ENCODE assay signal across 8 cellular contexts in genomic region chr16:88770459-88771293, GRCh38. TPM values are rescaled to one million over a fixed set of nuclear protein-coding genes. Genes with fewer than 3 reads are reported as not detected.
DNase-seq lines count a peak whose midpoint lies in the region; ATAC-seq and TF ChIP-seq lines count a peak whose summit lies in the region.

No MANE protein-coding gene starts in this region.

- H3K4me2 ChIP-seq in osteoblast (ENCODE audit: insufficient read depth, low read length), result peak overlapping the region; percentile 60

- H3K27me3 ChIP-seq in esophagus (ENCODE audit: control insufficient read depth in 1 of 2, insufficient read depth in 2 of 2, low read length in 2 of 2), result no peaks in the 10 kb centered on the region
- H3K27me3 ChIP-seq in osteoblast (ENCODE audit: insufficient read depth, low read length), result no peaks in the 10 kb centered on the region

- peaks cover 92% of the 10 kb centered on the region for H3K79me2 ChIP-seq in osteoblast (ENCODE audit: insufficient read depth, low read length)

- TF ChIP-seq CTCF in C4-2B (conservative IDR thresholded peaks at IDR 0.05) (no peak), osteoblast (IDR thresholded peaks at IDR 0.05; ENCODE audit: extremely low read depth, low read depth, low read length) (no peak)

- no peak overlapping the region for H2AFZ ChIP-seq in osteoblast (ENCODE audit: low read length)

- peaks cover 0 to 5% of the 10 kb centered on the region in 2 donors for H3K36me3 ChIP-seq in esophagus (ENCODE audit: control insufficient read depth in 2 of 2, insufficient read depth in 2 of 2, low read length in 1 of 2)
- H3K36me3 ChIP-seq in osteoblast (ENCODE audit: insufficient read depth, low read length), result no peaks in the 10 kb centered on the region

- intact Hi-C loops in posterior vena cava (cut with DNase I), result no loop called here

- DNase-seq in osteoblast (ENCODE audit: insufficient read length, low spot score, missing footprints), result peak; percentile 93
- DNase-seq in midbrain (lab: John Stamatoyannopoulos, UW), result no peak
- DNase-seq in putamen (ENCODE audit: low spot score), result no peak
- DNase-seq in posterior vena cava (ENCODE audit: low spot score), result no peak

- H3K4me1 ChIP-seq in esophagus (ENCODE audit: control insufficient read depth in 2 of 2, insufficient read depth in 2 of 2, low read length in 1 of 2) (peaks cover 26 to 54% of the 10 kb centered on the region in 2 donors), osteoblast (ENCODE audit: insufficient read depth, low read length) (peaks cover 70% of the 10 kb centered on the region)

- H3K27ac ChIP-seq in C4-2B (peak overlapping the region; percentile 98), esophagus (ENCODE audit: low read depth in 2 of 2, low read length in 1 of 2) (peak overlapping the region; percentile 93 to 98), osteoblast (ENCODE audit: low read depth, low read length) (peak overlapping the region; percentile 80)

- no peaks in the 10 kb centered on the region for H3K9me3 ChIP-seq in esophagus (ENCODE audit: control insufficient read depth in 2 of 2, insufficient read depth in 1 of 2, low read depth in 1 of 2, low read length in 1 of 2)
- H3K9me3 ChIP-seq in osteoblast (ENCODE audit: low read depth, low read length), result no peaks in the 10 kb centered on the region

- H3K4me3 ChIP-seq in esophagus (ENCODE audit: low read depth in 1 of 2, low read length in 2 of 2) (peak overlapping the region; percentile 26 to 34), osteoblast (ENCODE audit: insufficient read depth, low read length) (peak overlapping the region; percentile 19)

- peaks cover 74% of the 10 kb centered on the region for H4K20me1 ChIP-seq in osteoblast (ENCODE audit: insufficient read depth, low read length)

- ATAC-seq in HG02981 (IDR thresholded peaks at IDR 0.05; ENCODE audit: unreplicated experiment) (peak; percentile 56), SK-N-SH treated with all-trans-retinoic acid at 6 μM for 48 hours (peak; percentile 73)

- 26% methylated on average over 40 to 42 of the region's 42 CpGs for WGBS in esophagus, 2 donors

TF ChIP-seq in SK-N-SH treated with all-trans-retinoic acid at 6 μM for 48 hours, 23 proteins besides CTCF, POLR2A, EP300 and RAD21:
- TF ChIP-seq SNAI2 (CRISPR knock-in tag; IDR thresholded peaks at IDR 0.05), result no peak
- no peak for TF ChIP-seq ISL1 (CRISPR knock-in tag; IDR thresholded peaks at IDR 0.05)
- peak; percentile 81; the same call in 1 of the 2 replicates for TF ChIP-seq PATZ1 (CRISPR knock-in tag; IDR thresholded peaks at IDR 0.05; ENCODE audit: borderline replicate concordance)

RNA-seq across cellular contexts. Expression of gene PIEZO1, which starts 14.3 kb away (rescaled TPM):
- polyA plus RNA-seq in esophagus, result 100 to 1,000 TPM; 102 to 172 TPM
- total RNA-seq in osteoblast (187 and 207 TPM in 2 replicates), posterior vena cava (100 to 1,000 TPM in 1 of 2 donors, 10 to 100 TPM in 1; 99.3 to 103 TPM)

RNA-seq across cellular contexts. Expression of gene CDT1, which starts 32.9 kb away (rescaled TPM):
- 1 to 10 TPM; 5.8 to 9.9 TPM for polyA plus RNA-seq in esophagus
- total RNA-seq in osteoblast (2.9 TPM in 2 replicates), posterior vena cava (1 to 10 TPM in 1 of 2 donors, under 1 TPM in 1; 0.57 to 2.0 TPM)

RNA-seq across cellular contexts. Expression of gene APRT, which starts 41.1 kb away (rescaled TPM):
- polyA plus RNA-seq in esophagus, result 100 to 1,000 TPM; 137 to 223 TPM
- total RNA-seq in osteoblast, result 41.8 and 53.6 TPM in 2 replicates
- 10 to 100 TPM; 73.1 to 92.8 TPM for total RNA-seq in posterior vena cava
